29 cellular contexts compared by ENCODE assay signal in the genomic region with DNA sequence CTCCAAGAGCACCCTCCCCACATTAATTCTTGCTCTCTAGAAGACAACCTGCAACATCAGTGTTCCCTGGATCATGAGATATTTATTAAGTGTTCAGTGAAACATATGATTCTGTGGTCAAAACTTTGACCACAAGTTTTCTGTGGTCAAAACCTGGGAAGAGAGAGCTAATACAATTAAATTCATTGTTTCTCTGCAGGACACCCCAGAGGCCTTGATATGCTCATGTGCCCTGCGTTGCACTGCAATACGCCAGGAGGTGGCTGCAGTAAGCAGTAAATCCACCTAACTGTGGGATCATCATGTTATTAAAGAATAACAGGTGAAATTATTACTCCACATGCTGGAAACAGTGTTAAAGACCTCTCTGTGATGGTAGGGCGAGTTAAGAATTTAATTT.
A peak's percentile ranks its signal among the peaks of the same experiment; 100 is the strongest.
DNase-seq lines count a peak whose midpoint lies in the region; ATAC-seq and TF ChIP-seq lines count a peak whose summit lies in the region.
"Had no signal": no experiment of that assay in that cellular context is flagged by ENCODE, and none has a peak within 500 bp of the region (broad histone marks: within the 10 kb centered on the region; RNA-seq: fewer than 3 reads in every experiment).

No MANE protein-coding gene starts in this region.

- ATAC-seq in SK-N-SH treated with all-trans-retinoic acid at 6 μM for 48 hours: peak; percentile 35; the same call in 1 of the 3 replicates
- no peak for ATAC-seq in foreskin keratinocyte
- no peak for ATAC-seq in GM19463 (IDR thresholded peaks at IDR 0.05; ENCODE audit: unreplicated experiment)
- ATAC-seq: left lung, right lobe of liver had no signal

- H3K27ac ChIP-seq in foreskin keratinocyte: no peak overlapping the region
- H3K27ac ChIP-seq in esophagus muscularis mucosa (replicated peaks in 1 of 4): no peak overlapping the region
- H3K27ac ChIP-seq in RWPE1: no peak overlapping the region
- H3K27ac ChIP-seq: left lung, neutrophil, right lobe of liver, thoracic aorta, VCaP had no signal

- H3K9me3 Mint-ChIP-seq in chondrocyte (ENCODE audit: low read depth): peaks cover 37% of the 10 kb centered on the region
- H3K9me3 Mint-ChIP-seq: activated T-helper 2 cell treated with anti-CD3 and anti-CD28 coated beads, Interferon-gamma antibody, Interleukin-2, Interleukin-4, amounts not matched to agents 10 μg/mL and 5 μg/mL and 100 μg/mL, durations not matched to agents 14 hours and 24 hours and 36 hours; stimulated activated naive CD8-positive, alpha-beta T cell treated with anti-CD3 and anti-CD28 coated beads, Interleukin-15, Interleukin-2, amounts not matched to agents 100 ng/mL and 50 ng/mL, for 24 hours had no signal

- no peak overlapping the region for H3K4me3 Mint-ChIP-seq in chondrocyte (ENCODE audit: unreplicated experiment)
- H3K4me3 Mint-ChIP-seq: CD4-positive, CD25-positive, alpha-beta regulatory T cell; stimulated activated naive CD8-positive, alpha-beta T cell treated with anti-CD3 and anti-CD28 coated beads, Interleukin-15, Interleukin-2, amounts not matched to agents 100 ng/mL and 50 ng/mL, for 24 hours had no signal

- intact Hi-C loops in esophagus muscularis mucosa (cut with DNase I): no loop called here

- TF ChIP-seq CTCF in AG10803 (conservative IDR thresholded peaks at IDR 0.05; ENCODE audit: low read length): no peak; the same call in 1 of the 2 replicates
- peak; percentile 13 for TF ChIP-seq CTCF in foreskin keratinocyte (conservative IDR thresholded peaks at IDR 0.05)
- TF ChIP-seq CTCF in chondrocyte (IDR thresholded peaks at IDR 0.05): no peak
- no peak for TF ChIP-seq CTCF in esophagus muscularis mucosa (IDR thresholded peaks at IDR 0.05)
- TF ChIP-seq CTCF in RWPE1 (conservative IDR thresholded peaks at IDR 0.05; ENCODE audit: low read depth): no peak

- DNase-seq in AG10803 (ENCODE audit: low read depth) (peak; percentile 23), M059J (ENCODE audit: low read depth) (peak; percentile 55), foreskin keratinocyte (no peak), chondrocyte (ENCODE audit: low spot score) (no peak), esophagus muscularis mucosa (ENCODE audit: extremely low spot score) (no peak), RWPE1 (ENCODE audit: low spot score) (no peak)
- DNase-seq: activated CD4-positive, alpha-beta T cell treated with anti-CD3 and anti-CD28 coated beads for 4 hours; activated naive CD4-positive, alpha-beta T cell treated with anti-CD3 and anti-CD28 coated beads, Interleukin-2, amount 50 U/mL, for 16 hours; activated T-cell treated with anti-CD3 and anti-CD28 coated beads for 4 hours; amniotic stem cell; CD4-positive, CD25-positive, alpha-beta regulatory T cell; glutamatergic neuron; HCEC 1CT; left lung; NCI-H1092 treated with DMSO at 0.1 percent for 48 hours; NCI-H187; OCI-M1; right lobe of liver; Right ventricle myocardium superior; stimulated activated CD8-positive, alpha-beta memory T cell treated with anti-CD3 and anti-CD28 coated beads, Interleukin-4, amount 100 ng/mL, for 48 hours; SW 1271; T1000 had no signal

- H3K27me3 Mint-ChIP-seq in chondrocyte (ENCODE audit: low read depth): peaks cover 59% of the 10 kb centered on the region

- H3K36me3 ChIP-seq in esophagus muscularis mucosa: no peaks in the 10 kb centered on the region
- H3K36me3 ChIP-seq: left lung, neutrophil, right lobe of liver, thoracic aorta had no signal

- TF ChIP-seq EP300 in esophagus muscularis mucosa (IDR thresholded peaks at IDR 0.05): no peak

- no peak overlapping the region for H3K4me3 ChIP-seq in AG10803 (ENCODE audit: low read length)
- H3K4me3 ChIP-seq in esophagus muscularis mucosa: no peak overlapping the region
- H3K4me3 ChIP-seq: left lung, right lobe of liver, thoracic aorta had no signal

- no peaks in the 10 kb centered on the region for H3K9me3 ChIP-seq in esophagus muscularis mucosa
- H3K9me3 ChIP-seq: left lung, neutrophil, right lobe of liver, thoracic aorta had no signal

- POLR2A ChIA-PET in RWPE1 (lab: Yijun Ruan, JAX; ENCODE audit: low non-redundant PET): no interaction called here

- peaks cover 6% of the 10 kb centered on the region for H3K27me3 ChIP-seq in foreskin keratinocyte
- H3K27me3 ChIP-seq in esophagus muscularis mucosa: no peaks in the 10 kb centered on the region
- H3K27me3 ChIP-seq: neutrophil, right lobe of liver had no signal

- H3K27ac Mint-ChIP-seq in chondrocyte (ENCODE audit: unreplicated experiment): no peak overlapping the region
- H3K27ac Mint-ChIP-seq: activated T-helper 2 cell treated with anti-CD3 and anti-CD28 coated beads, Interferon-gamma antibody, Interleukin-2, Interleukin-4, amounts not matched to agents 10 μg/mL and 5 μg/mL and 100 μg/mL, durations not matched to agents 14 hours and 24 hours and 36 hours; CD4-positive, CD25-positive, alpha-beta regulatory T cell; stimulated activated naive CD8-positive, alpha-beta T cell treated with anti-CD3 and anti-CD28 coated beads, Interleukin-15, Interleukin-2, amounts not matched to agents 100 ng/mL and 50 ng/mL, for 24 hours had no signal

- CTCF ChIA-PET in RWPE1 (lab: Yijun Ruan, JAX): interaction anchor here (0.5 to 0.6 kb wide), 2 partner anchors 36 to 1420 kb away, joined by 3 to 4 read pairs; no protein-coding TSS in a partner anchor

- no peaks in the 10 kb centered on the region for H3K4me1 Mint-ChIP-seq in chondrocyte (ENCODE audit: low read depth)
- H3K4me1 Mint-ChIP-seq: CD4-positive, CD25-positive, alpha-beta regulatory T cell had no signal

- no peaks in the 10 kb centered on the region for H3K4me1 ChIP-seq in foreskin keratinocyte
- H3K4me1 ChIP-seq in esophagus muscularis mucosa: no peaks in the 10 kb centered on the region
- H3K4me1 ChIP-seq: left lung, right lobe of liver had no signal

- peaks cover 2% of the 10 kb centered on the region for H3K36me3 Mint-ChIP-seq in chondrocyte (ENCODE audit: low read depth)
- H3K36me3 Mint-ChIP-seq: CD4-positive, CD25-positive, alpha-beta regulatory T cell had no signal

- WGBS in esophagus muscularis mucosa: 63% methylated on average over 3 of the region's 3 CpGs

- no peak for TF ChIP-seq POLR2A in esophagus muscularis mucosa (IDR thresholded peaks at IDR 0.05; ENCODE audit: low read depth)

TF ChIP-seq in SK-N-SH treated with all-trans-retinoic acid at 6 μM for 48 hours, 23 proteins besides CTCF, POLR2A, EP300 and RAD21 (continues in another document):
- no peak for TF ChIP-seq ARNTL (CRISPR knock-in tag; IDR thresholded peaks at IDR 0.05; ENCODE audit: borderline replicate concordance, low read depth)
- no peak for TF ChIP-seq PATZ1 (CRISPR knock-in tag; IDR thresholded peaks at IDR 0.05; ENCODE audit: borderline replicate concordance)
- no peak for TF ChIP-seq ZNF8 (CRISPR knock-in tag; IDR thresholded peaks at IDR 0.05)
- no peak for TF ChIP-seq TOX (CRISPR knock-in tag; IDR thresholded peaks at IDR 0.05; ENCODE audit: borderline replicate concordance)
- no peak for TF ChIP-seq RARB (CRISPR knock-in tag; IDR thresholded peaks at IDR 0.05)
- TF ChIP-seq, protein P1, sequence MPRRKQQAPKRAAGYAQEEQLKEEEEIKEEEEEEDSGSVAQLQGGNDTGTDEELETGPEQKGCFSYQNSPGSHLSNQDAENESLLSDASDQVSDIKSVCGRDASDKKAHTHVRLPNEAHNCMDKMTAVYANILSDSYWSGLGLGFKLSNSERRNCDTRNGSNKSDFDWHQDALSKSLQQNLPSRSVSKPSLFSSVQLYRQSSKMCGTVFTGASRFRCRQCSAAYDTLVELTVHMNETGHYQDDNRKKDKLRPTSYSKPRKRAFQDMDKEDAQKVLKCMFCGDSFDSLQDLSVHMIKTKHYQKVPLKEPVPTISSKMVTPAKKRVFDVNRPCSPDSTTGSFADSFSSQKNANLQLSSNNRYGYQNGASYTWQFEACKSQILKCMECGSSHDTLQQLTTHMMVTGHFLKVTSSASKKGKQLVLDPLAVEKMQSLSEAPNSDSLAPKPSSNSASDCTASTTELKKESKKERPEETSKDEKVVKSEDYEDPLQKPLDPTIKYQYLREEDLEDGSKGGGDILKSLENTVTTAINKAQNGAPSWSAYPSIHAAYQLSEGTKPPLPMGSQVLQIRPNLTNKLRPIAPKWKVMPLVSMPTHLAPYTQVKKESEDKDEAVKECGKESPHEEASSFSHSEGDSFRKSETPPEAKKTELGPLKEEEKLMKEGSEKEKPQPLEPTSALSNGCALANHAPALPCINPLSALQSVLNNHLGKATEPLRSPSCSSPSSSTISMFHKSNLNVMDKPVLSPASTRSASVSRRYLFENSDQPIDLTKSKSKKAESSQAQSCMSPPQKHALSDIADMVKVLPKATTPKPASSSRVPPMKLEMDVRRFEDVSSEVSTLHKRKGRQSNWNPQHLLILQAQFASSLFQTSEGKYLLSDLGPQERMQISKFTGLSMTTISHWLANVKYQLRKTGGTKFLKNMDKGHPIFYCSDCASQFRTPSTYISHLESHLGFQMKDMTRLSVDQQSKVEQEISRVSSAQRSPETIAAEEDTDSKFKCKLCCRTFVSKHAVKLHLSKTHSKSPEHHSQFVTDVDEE (CRISPR knock-in tag; IDR thresholded peaks at IDR 0.05): no peak
- no peak for TF ChIP-seq ESRRG (CRISPR knock-in tag; IDR thresholded peaks at IDR 0.05)
- TF ChIP-seq BACH2 (CRISPR knock-in tag; IDR thresholded peaks at IDR 0.05; ENCODE audit: borderline replicate concordance): no peak
- TF ChIP-seq CSDC2 (CRISPR knock-in tag; IDR thresholded peaks at IDR 0.05): no peak
- TF ChIP-seq OSR1 (CRISPR knock-in tag; IDR thresholded peaks at IDR 0.05): no peak
- no peak for TF ChIP-seq GLIS3 (CRISPR knock-in tag; IDR thresholded peaks at IDR 0.05)

Comparison
In these comparisons a context has a peak if more than half of its experiments do, and no peak if none do; other contexts are left out.
1. DNase-seq: peak in AG10803 (single experiment) and M059J (single experiment); none in foreskin keratinocyte (0 of 2), chondrocyte (single experiment), esophagus muscularis mucosa (single experiment) and RWPE1 (single experiment).